In genomic region chr11:72446929-72447753, GRCh38 we compare ENCODE assay signal across 8 cellular contexts. TPM values are rescaled to one million over a fixed set of nuclear protein-coding genes. Genes with fewer than 3 reads are reported as not detected.
DNase-seq lines count a peak whose midpoint lies in the region; ATAC-seq, FAIRE-seq and TF ChIP-seq lines count a peak whose summit lies in the region.

No MANE protein-coding gene starts in this region.

- H3K36me3 Mint-ChIP-seq in activated B cell treated with CpG ODN at 0.5 μM for 24 hours (ENCODE audit: low read depth), result no peaks in the 10 kb centered on the region

- CTCF ChIA-PET in activated B cell treated with CpG ODN at 0.5 μM for 24 hours (lab: Charles Lee), result interaction anchor here (0.7 to 1.9 kb wide), 5 partner anchors 9 to 32 kb away, joined by 3 to 7 read pairs (median 3); partner anchors contain the start of gene CLPB

- H3K4me3 ChIP-seq in spleen, result no peak overlapping the region

- peak overlapping the region in 1 of 8 donors; percentile 30 for H3K27ac ChIP-seq in spleen

- FAIRE-seq in GM18507 (lab: Jason Lieb, UNC), result peak; percentile 82

- DNase-seq in AG20443 (ENCODE audit: low spot score) (peak; percentile 69), GM18507 (ENCODE audit: extremely low spot score, insufficient read length, low read depth) (no peak), NCI-H2196 treated with DMSO at 0.1 percent for 48 hours (lab: John Stamatoyannopoulos, UW; ENCODE audit: unreplicated experiment) (peak; percentile 56), activated B cell treated with CpG ODN at 0.5 μM for 24 hours (no peak), left ventricle myocardium superior (no peak), spleen (no peak)
- DNase-seq in activated T-cell treated with anti-CD3 and anti-CD28 coated beads, Interleukin-2, amount 50 U/mL, for 48 hours, result no peak

- H3K36me3 ChIP-seq in spleen, result no peaks in the 10 kb centered on the region

- POLR2A ChIA-PET in activated B cell treated with CpG ODN at 0.5 μM for 24 hours (lab: Charles Lee), result no interaction called here

- TF ChIP-seq POLR2A in spleen (IDR thresholded peaks at IDR 0.05), result no peak

- no peak overlapping the region for H3K4me3 Mint-ChIP-seq in activated B cell treated with CpG ODN at 0.5 μM for 24 hours

- H3K9me3 ChIP-seq in spleen, result peaks cover 0 to 5% (median 0%) of the 10 kb centered on the region in 8 donors

- intact Hi-C loops in activated B cell treated with CpG ODN at 0.5 μM for 24 hours (cut with micrococcal nuclease) (loop anchor here (1.0 kb wide), 1 partner anchor 13 kb away; the partner anchor contains the start of gene CLPB), left ventricle myocardium superior (cut with micrococcal nuclease) (no loop called here), spleen (cut with DNase I; ENCODE audit: low total_unique reads) (no loop called here)

- peaks cover 0 to 20% (median 5%) of the 10 kb centered on the region in 6 donors for H3K4me1 ChIP-seq in spleen

- ATAC-seq in activated B cell treated with CpG ODN at 0.5 μM for 24 hours (ENCODE audit: low read depth) (peak; percentile 69), left ventricle myocardium superior (peak; percentile 54), HG03439 (IDR thresholded peaks at IDR 0.05; ENCODE audit: unreplicated experiment) (no peak)

- no peaks in the 10 kb centered on the region for H3K4me1 Mint-ChIP-seq in activated B cell treated with CpG ODN at 0.5 μM for 24 hours

- TF ChIP-seq CTCF in activated B cell treated with CpG ODN at 0.5 μM for 24 hours (IDR thresholded peaks at IDR 0.05), result no peak
- peak; percentile 63 to 78 (median 71) for TF ChIP-seq CTCF in spleen (IDR thresholded peaks at IDR 0.05 in 8 of 11, conservative IDR thresholded peaks at IDR 0.05 in 3 of 11)

- no peak overlapping the region for H3K27ac Mint-ChIP-seq in activated B cell treated with CpG ODN at 0.5 μM for 24 hours

- WGBS in spleen, 5 donors, result 19 to 30% (median 21%) methylated on average over 4 of the region's 4 CpGs

- H3K27me3 ChIP-seq in spleen (replicated peaks in 1 of 7), result peaks cover 0 to 7% (median 0%) of the 10 kb centered on the region in 7 donors

- H3K9me3 Mint-ChIP-seq in activated B cell treated with CpG ODN at 0.5 μM for 24 hours, result no peaks in the 10 kb centered on the region

- H3K27me3 Mint-ChIP-seq in activated B cell treated with CpG ODN at 0.5 μM for 24 hours, result peaks cover 9% of the 10 kb centered on the region

RNA-seq across cellular contexts. Expression of gene CLPB, which starts 12.8 kb away (rescaled TPM):
- total RNA-seq in activated B cell treated with CpG ODN at 0.5 μM for 24 hours (25.7 and 28.8 TPM in 2 replicates), left ventricle myocardium superior (16.4 TPM), spleen (10 to 100 TPM; 17.3 to 32.8 (median 25.0) TPM)
- polyA plus RNA-seq in spleen, result 1 to 10 TPM; 4.2 to 6.6 (median 5.4) TPM

Comparison
In these comparisons a context has a peak if more than half of its experiments do, and no peak if none do; other contexts are left out.
1. DNase-seq: peak in AG20443 (single experiment) and NCI-H2196 treated with DMSO at 0.1 percent for 48 hours (single experiment); none in GM18507 (single experiment), activated B cell treated with CpG ODN at 0.5 μM for 24 hours (single experiment), left ventricle myocardium superior (single experiment), spleen (single experiment) and activated T-cell treated with anti-CD3 and anti-CD28 coated beads, Interleukin-2, amount 50 U/mL, for 48 hours (0 of 2).